8 cellular contexts compared by ENCODE assay signal in the genomic region with DNA sequence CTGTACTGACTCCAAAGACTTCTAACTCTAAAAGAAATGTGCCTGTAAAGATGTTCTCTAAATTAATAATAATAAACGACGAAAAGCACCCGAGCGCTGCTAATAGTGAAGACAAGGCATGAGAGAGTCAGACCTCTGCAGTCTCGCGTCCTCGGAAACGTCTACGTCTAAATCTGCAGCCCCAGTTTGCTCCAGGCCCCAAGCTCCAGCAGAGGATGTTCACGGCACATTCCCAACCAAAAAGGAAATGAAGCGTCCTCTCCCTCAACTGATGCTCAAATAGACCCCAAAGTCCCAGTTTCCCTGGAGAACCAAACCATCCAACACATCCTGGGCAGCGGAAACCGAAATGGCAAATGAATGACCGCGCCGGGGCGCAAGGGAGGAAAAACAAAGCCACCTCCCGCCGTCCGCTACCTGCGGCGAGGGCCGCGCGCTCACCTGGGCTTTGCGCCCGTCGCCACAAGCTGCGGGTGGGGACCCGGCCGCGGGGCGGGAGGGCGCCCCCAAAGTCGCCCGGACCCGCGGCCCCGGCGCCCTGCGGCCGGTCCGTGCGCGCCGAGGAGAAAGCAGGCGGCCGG. TPM values are rescaled to one million over a fixed set of nuclear protein-coding genes. Genes with fewer than 3 reads are reported as not detected.
DNase-seq lines count a peak whose midpoint lies in the region; ATAC-seq and TF ChIP-seq lines count a peak whose summit lies in the region.

No MANE protein-coding gene starts in this region.

- intact Hi-C loops in left ventricle myocardium inferior (cut with micrococcal nuclease) = no loop called here

- peak overlapping the region; percentile 79 for H3K4me3 ChIP-seq in left ventricle myocardium inferior

- H3K9me3 Mint-ChIP-seq in activated naive CD8-positive, alpha-beta T cell (ENCODE audit: low read depth) = no peaks in the 10 kb centered on the region
- no peaks in the 10 kb centered on the region for H3K9me3 Mint-ChIP-seq in progenitor cell of endocrine pancreas (ENCODE audit: low read depth)

- TF ChIP-seq CTCF in left ventricle myocardium inferior (IDR thresholded peaks at IDR 0.05; ENCODE audit: borderline replicate concordance) = peak; percentile 7
- TF ChIP-seq CTCF in progenitor cell of endocrine pancreas (IDR thresholded peaks at IDR 0.05; ENCODE audit: unreplicated experiment) = peak; percentile 36

- H3K27me3 ChIP-seq in left ventricle myocardium inferior (ENCODE audit: low read depth) = peaks cover 39% of the 10 kb centered on the region

- H3K9me3 ChIP-seq in left ventricle myocardium inferior (replicated peaks) = no peaks in the 10 kb centered on the region

- no peaks in the 10 kb centered on the region for H3K36me3 ChIP-seq in left ventricle myocardium inferior

- peaks cover 60% of the 10 kb centered on the region for H3K27me3 Mint-ChIP-seq in activated naive CD8-positive, alpha-beta T cell
- H3K27me3 Mint-ChIP-seq in progenitor cell of endocrine pancreas = peaks cover 26% of the 10 kb centered on the region

- H3K4me1 Mint-ChIP-seq in activated naive CD8-positive, alpha-beta T cell (ENCODE audit: low read depth) = peaks cover 8% of the 10 kb centered on the region
- H3K4me1 Mint-ChIP-seq in progenitor cell of endocrine pancreas (ENCODE audit: low read depth) = peaks cover 26% of the 10 kb centered on the region

- peaks cover 27% of the 10 kb centered on the region for H3K4me1 ChIP-seq in left ventricle myocardium inferior

- no peak overlapping the region for H3K27ac Mint-ChIP-seq in activated naive CD8-positive, alpha-beta T cell
- peak overlapping the region; percentile 97 for H3K27ac Mint-ChIP-seq in progenitor cell of endocrine pancreas

- DNase-seq in ELF-1 (ENCODE audit: low read depth, low spot score) = peak; percentile 63
- DNase-seq in NCI-H1105 (lab: John Stamatoyannopoulos, UW) = peak; percentile 56
- peak; percentile 24 for DNase-seq in left ventricle myocardium inferior
- DNase-seq in progenitor cell of endocrine pancreas (ENCODE audit: low spot score, unreplicated experiment) = peak; percentile 53
- DNase-seq in epidermal melanocyte (ENCODE audit: insufficient read length, low spot score) = no peak

- H3K36me3 Mint-ChIP-seq in activated naive CD8-positive, alpha-beta T cell = no peaks in the 10 kb centered on the region
- H3K36me3 Mint-ChIP-seq in progenitor cell of endocrine pancreas (ENCODE audit: insufficient read depth) = no peaks in the 10 kb centered on the region

- H3K4me3 Mint-ChIP-seq in activated naive CD8-positive, alpha-beta T cell = peak overlapping the region; percentile 88
- H3K4me3 Mint-ChIP-seq in progenitor cell of endocrine pancreas (ENCODE audit: low read depth) = peak overlapping the region; percentile 89

- ATAC-seq in GM21737 (IDR thresholded peaks at IDR 0.05; ENCODE audit: unreplicated experiment) (peak; percentile 15), HG03469 (IDR thresholded peaks at IDR 0.05; ENCODE audit: unreplicated experiment) (no peak)

- H3K27ac ChIP-seq in left ventricle myocardium inferior (replicated peaks) = peak overlapping the region; percentile 93

RNA-seq across cellular contexts. Expression of gene HECW2, which starts 0.9 kb away (rescaled TPM):
- total RNA-seq in left ventricle myocardium inferior = 16.1 TPM
- 19.6 and 20.0 TPM in 2 replicates for total RNA-seq in progenitor cell of endocrine pancreas

RNA-seq across cellular contexts. Expression of gene CCDC150, which starts 47.1 kb away (rescaled TPM):
- total RNA-seq in left ventricle myocardium inferior (0.66 TPM), progenitor cell of endocrine pancreas (39.5 and 40.1 TPM in 2 replicates)

Comparison
In these comparisons a context has a peak if more than half of its experiments do, and no peak if none do; other contexts are left out.
1. RNA of gene CCDC150, which starts 47.1 kb away (total RNA-seq): 39.5 to 40.1 TPM in progenitor cell of endocrine pancreas; 0.66 TPM in left ventricle myocardium inferior (single experiment); every median in the first group is over 10 times any median in the second.